28 cellular contexts compared by ENCODE assay signal in the genomic region with DNA sequence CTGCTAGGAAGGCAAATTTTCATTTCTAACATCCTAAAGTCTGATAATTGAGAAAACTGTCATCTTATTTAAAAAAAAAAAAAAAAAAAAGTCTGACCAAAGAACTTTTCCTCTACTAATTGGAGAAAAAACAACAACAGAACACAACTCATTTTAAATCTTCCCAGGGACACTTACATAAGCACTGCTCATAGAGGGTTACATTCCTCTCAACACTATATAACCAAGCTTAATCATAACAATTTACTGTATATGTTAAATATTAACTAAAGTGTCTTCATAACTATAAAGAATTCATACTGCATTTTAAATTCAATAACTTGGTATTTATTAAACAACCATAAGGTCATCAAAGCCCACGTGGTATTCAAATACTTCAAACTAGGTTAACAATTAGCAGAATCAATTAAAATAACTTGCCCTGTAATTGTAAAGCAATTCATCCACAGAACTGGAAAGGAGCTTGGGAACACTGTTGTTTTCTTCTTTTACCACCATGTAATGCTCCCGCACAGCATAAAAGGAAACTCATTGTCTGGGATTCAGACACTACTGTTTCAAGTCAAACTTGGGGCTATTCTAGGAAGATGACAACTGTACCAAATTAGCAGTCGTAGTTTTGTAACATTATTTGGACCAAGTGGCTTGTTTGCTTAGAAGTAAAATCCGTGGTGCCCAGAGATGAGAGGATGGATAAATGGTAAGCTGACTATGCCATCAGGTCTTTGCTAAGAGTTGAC. TPM values are rescaled to one million over a fixed set of nuclear protein-coding genes. Genes with fewer than 3 reads are reported as not detected.
A peak's percentile ranks its signal among the peaks of the same experiment; 100 is the strongest.
DNase-seq lines count a peak whose midpoint lies in the region; ATAC-seq and TF ChIP-seq lines count a peak whose summit lies in the region.
"Had no signal": no experiment of that assay in that cellular context is flagged by ENCODE, and none has a peak within 500 bp of the region (broad histone marks: within the 10 kb centered on the region; RNA-seq: fewer than 3 reads in every experiment).

No MANE protein-coding gene starts in this region.

- H3K4me3 Mint-ChIP-seq in brain = peak overlapping the region in 3 of 5 experiments; percentile 13 to 71 (median 57)
- H3K4me3 Mint-ChIP-seq in stimulated activated naive CD8-positive, alpha-beta T cell treated with anti-CD3 and anti-CD28 coated beads, Interleukin-15, amount 100 ng/mL, for 72 hours = no peak overlapping the region
- H3K4me3 Mint-ChIP-seq: activated CD4-positive, alpha-beta T cell treated with anti-CD3 and anti-CD28 coated beads, Interleukin-2, amount 10 ng/mL, durations not matched to agents 24 days and 14 days; activated naive CD4-positive, alpha-beta T cell treated with anti-CD3 and anti-CD28 coated beads, Interleukin-2, amount 10 ng/mL, durations not matched to agents 7 days and 5 days; CD8-positive, alpha-beta memory T cell; naive B cell; stimulated activated naive B cell treated with anti-CD40 and anti-IgM and Interleukin-4, amounts not matched to agents 10 μg/mL and 1 μg/mL and 100 μg/mL, for 72 hours had no signal

- H3K4me1 Mint-ChIP-seq in brain = peaks cover 38% of the 10 kb centered on the region
- no peaks in the 10 kb centered on the region for H3K4me1 Mint-ChIP-seq in stimulated activated naive CD8-positive, alpha-beta T cell treated with anti-CD3 and anti-CD28 coated beads, Interleukin-15, amount 100 ng/mL, for 72 hours
- H3K4me1 Mint-ChIP-seq: activated CD4-positive, alpha-beta T cell treated with anti-CD3 and anti-CD28 coated beads, Interleukin-2, amount 10 ng/mL, durations not matched to agents 24 days and 14 days; activated naive CD4-positive, alpha-beta T cell treated with anti-CD3 and anti-CD28 coated beads, Interleukin-2, amount 10 ng/mL, durations not matched to agents 7 days and 5 days; CD8-positive, alpha-beta memory T cell; naive B cell; stimulated activated naive B cell treated with anti-CD40 and anti-IgM and Interleukin-4, amounts not matched to agents 10 μg/mL and 1 μg/mL and 100 μg/mL, for 72 hours had no signal

- peaks cover 3% of the 10 kb centered on the region for H3K27me3 Mint-ChIP-seq in brain
- H3K27me3 Mint-ChIP-seq in stimulated activated naive CD8-positive, alpha-beta T cell treated with anti-CD3 and anti-CD28 coated beads, Interleukin-15, amount 100 ng/mL, for 72 hours = peaks cover 48% of the 10 kb centered on the region

- H3K36me3 ChIP-seq in skeletal muscle tissue (ENCODE audit: control insufficient read depth in 3 of 3, insufficient read depth in 3 of 3, low read length in 3 of 3) (no peaks in the 10 kb centered on the region), Peyer's patch (no peaks in the 10 kb centered on the region)
- H3K36me3 ChIP-seq: cardiac muscle cell, lower lobe of right lung, thyroid gland had no signal

- no peak for TF ChIP-seq POLR2A in Peyer's patch (IDR thresholded peaks at IDR 0.05)

- no peak for ATAC-seq in omental fat pad (ENCODE audit: low FRiP score)
- no peak for ATAC-seq in stimulated activated naive CD8-positive, alpha-beta T cell treated with anti-CD3 and anti-CD28 coated beads, Interleukin-15, amount 100 ng/mL, for 72 hours
- ATAC-seq: lower lobe of right lung; stimulated activated naive B cell treated with anti-CD40 and anti-IgM and Interleukin-4, amounts not matched to agents 10 μg/mL and 1 μg/mL and 100 μg/mL, for 72 hours had no signal

- no peaks in the 10 kb centered on the region for H3K9me3 ChIP-seq in skeletal muscle tissue (ENCODE audit: control insufficient read depth in 3 of 3, low read length in 3 of 3)
- H3K9me3 ChIP-seq in Peyer's patch = no peaks in the 10 kb centered on the region
- H3K9me3 ChIP-seq: lower lobe of right lung, thyroid gland had no signal

- peaks cover 0 to 4% (median 0%) of the 10 kb centered on the region in 5 experiments for H3K9me3 Mint-ChIP-seq in brain
- H3K9me3 Mint-ChIP-seq in stimulated activated naive CD8-positive, alpha-beta T cell treated with anti-CD3 and anti-CD28 coated beads, Interleukin-15, amount 100 ng/mL, for 72 hours = no peaks in the 10 kb centered on the region
- H3K9me3 Mint-ChIP-seq: activated CD4-positive, alpha-beta T cell treated with anti-CD3 and anti-CD28 coated beads, Interleukin-2, amount 10 ng/mL, durations not matched to agents 24 days and 14 days; activated naive CD4-positive, alpha-beta T cell treated with anti-CD3 and anti-CD28 coated beads, Interleukin-2, amount 10 ng/mL, durations not matched to agents 7 days and 5 days; stimulated activated naive B cell treated with anti-CD40 and anti-IgM and Interleukin-4, amounts not matched to agents 10 μg/mL and 1 μg/mL and 100 μg/mL, for 72 hours had no signal

- peak overlapping the region in 2 of 3 donors; percentile 15 to 72 for H3K9ac ChIP-seq in skeletal muscle tissue (ENCODE audit: low read depth in 1 of 3, low read length in 3 of 3)
- H3K9ac ChIP-seq: parathyroid adenoma had no signal

- peak; percentile 11 for DNase-seq in NCI-H1105 treated with DMSO at 0.1 percent for 48 hours (lab: John Stamatoyannopoulos, UW)
- DNase-seq in NCI-H1105 (lab: John Stamatoyannopoulos, UW) = no peak
- DNase-seq in medulla oblongata (ENCODE audit: extremely low spot score) = peak; percentile 75
- DNase-seq in omental fat pad (ENCODE audit: low spot score) = no peak
- no peak for DNase-seq in stimulated activated naive CD8-positive, alpha-beta T cell treated with anti-CD3 and anti-CD28 coated beads, Interleukin-15, amount 100 ng/mL, for 72 hours
- no peak for DNase-seq in Peyer's patch
- DNase-seq: activated CD4-positive, alpha-beta T cell treated with anti-CD3 and anti-CD28 coated beads, Interleukin-2, amount 10 ng/mL, durations not matched to agents 24 days and 14 days; activated naive CD4-positive, alpha-beta T cell treated with anti-CD3 and anti-CD28 coated beads, Interleukin-2, amount 10 ng/mL, durations not matched to agents 7 days and 5 days; AML-193; amygdala; CD8-positive, alpha-beta memory T cell; dermis blood vessel endothelial cell; lower lobe of right lung; naive B cell; NCI-H1092 treated with DMSO at 0.1 percent for 48 hours; NCI-H510A treated with DMSO at 0.1 percent for 48 hours; stimulated activated CD4-positive, alpha-beta T cell treated with anti-CD3 and anti-CD28 coated beads, Interleukin-2, amount 100 ng/mL, for 48 hours; stimulated activated naive B cell treated with anti-CD40 and anti-IgM and Interleukin-4, amounts not matched to agents 10 μg/mL and 1 μg/mL and 100 μg/mL, for 72 hours; thyroid gland had no signal

- TF ChIP-seq CTCF in brain (conservative IDR thresholded peaks at IDR 0.05) (no peak), omental fat pad (IDR thresholded peaks at IDR 0.05) (no peak), Peyer's patch (IDR thresholded peaks at IDR 0.05) (no peak)

- H3K4me1 ChIP-seq in skeletal muscle tissue (ENCODE audit: control insufficient read depth in 3 of 3, insufficient read depth in 3 of 3, low read length in 3 of 3) (peaks cover 4 to 8% (median 5%) of the 10 kb centered on the region in 3 donors), Peyer's patch (peaks cover 0 to 6% (median 0%) of the 10 kb centered on the region in 4 donors)
- H3K4me1 ChIP-seq: lower lobe of right lung, parathyroid adenoma, thyroid gland had no signal

- H3K27ac ChIP-seq in skeletal muscle tissue (ENCODE audit: low read depth, low read length) (peak overlapping the region; percentile 61), Peyer's patch (peak overlapping the region in 1 of 4 donors; percentile 20)
- H3K27ac ChIP-seq: 22Rv1, cardiac muscle cell, HL-60, lower lobe of right lung, parathyroid adenoma, thyroid gland, VCaP had no signal

- no peaks in the 10 kb centered on the region for H3K27me3 ChIP-seq in skeletal muscle tissue (ENCODE audit: control insufficient read depth in 3 of 3, insufficient read depth in 3 of 3, low read length in 3 of 3)
- H3K27me3 ChIP-seq in Peyer's patch = no peaks in the 10 kb centered on the region
- H3K27me3 ChIP-seq: cardiac muscle cell, thyroid gland had no signal

- peak overlapping the region; percentile 42 to 45 (median 44) for H3K4me3 ChIP-seq in skeletal muscle tissue (ENCODE audit: low read length in 3 of 3)
- H3K4me3 ChIP-seq in Peyer's patch = peak overlapping the region in 1 of 4 donors; percentile 1
- H3K4me3 ChIP-seq: cardiac muscle cell, lower lobe of right lung, smooth muscle cell, thyroid gland had no signal

- peaks cover 16% of the 10 kb centered on the region for H3K36me3 Mint-ChIP-seq in brain
- H3K36me3 Mint-ChIP-seq: activated naive CD4-positive, alpha-beta T cell treated with anti-CD3 and anti-CD28 coated beads, Interleukin-2, amount 10 ng/mL, durations not matched to agents 7 days and 5 days; CD8-positive, alpha-beta memory T cell; naive B cell; stimulated activated naive B cell treated with anti-CD40 and anti-IgM and Interleukin-4, amounts not matched to agents 10 μg/mL and 1 μg/mL and 100 μg/mL, for 72 hours had no signal

- H3K27ac Mint-ChIP-seq in brain = peak overlapping the region in 2 of 5 experiments; percentile 6 to 29
- H3K27ac Mint-ChIP-seq in stimulated activated naive CD8-positive, alpha-beta T cell treated with anti-CD3 and anti-CD28 coated beads, Interleukin-15, amount 100 ng/mL, for 72 hours = no peak overlapping the region
- H3K27ac Mint-ChIP-seq: activated CD4-positive, alpha-beta T cell treated with anti-CD3 and anti-CD28 coated beads, Interleukin-2, amount 10 ng/mL, durations not matched to agents 24 days and 14 days; activated naive CD4-positive, alpha-beta T cell treated with anti-CD3 and anti-CD28 coated beads, Interleukin-2, amount 10 ng/mL, durations not matched to agents 7 days and 5 days; CD8-positive, alpha-beta memory T cell; stimulated activated naive B cell treated with anti-CD40 and anti-IgM and Interleukin-4, amounts not matched to agents 10 μg/mL and 1 μg/mL and 100 μg/mL, for 72 hours had no signal

RNA-seq across cellular contexts. Expression of a gene that starts 10.5 kb away (rescaled TPM):
- 4.4 TPM for polyA plus RNA-seq in brain (ENCODE audit: insufficient read depth, low read depth, low replicate concordance)
- total RNA-seq in skeletal muscle tissue = 5.2 TPM
- 10 to 100 TPM; 11.2 to 22.4 (median 13.8) TPM for total RNA-seq in omental fat pad
- 10 to 100 TPM; 23.6 to 29.9 (median 29.1) TPM for total RNA-seq in Peyer's patch
- total RNA-seq: activated CD4-positive, alpha-beta T cell treated with anti-CD3 and anti-CD28 coated beads, Interleukin-2, amount 10 ng/mL, durations not matched to agents 24 days and 14 days; CD8-positive, alpha-beta memory T cell; T-helper 2 cell treated with Interferon-gamma antibody and Interleukin-4, amounts not matched to agents 100 ng/mL and 5 ng/mL, for 36 hours had no signal
- polyA plus RNA-seq: CD8-positive, alpha-beta memory T cell had no signal

Comparison
In these comparisons a context has a peak if more than half of its experiments do, and no peak if none do; other contexts are left out.
1. DNase-seq: peak in NCI-H1105 treated with DMSO at 0.1 percent for 48 hours (single experiment) and medulla oblongata (single experiment); none in NCI-H1105 (single experiment), omental fat pad (single experiment), stimulated activated naive CD8-positive, alpha-beta T cell treated with anti-CD3 and anti-CD28 coated beads, Interleukin-15, amount 100 ng/mL, for 72 hours (0 of 2) and Peyer's patch (0 of 3).
2. H3K4me3 Mint-ChIP-seq: peak in brain (3 of 5); none in stimulated activated naive CD8-positive, alpha-beta T cell treated with anti-CD3 and anti-CD28 coated beads, Interleukin-15, amount 100 ng/mL, for 72 hours (0 of 2).